Comparison of ENCODE assay signal across 2 cellular contexts in the genomic region with DNA sequence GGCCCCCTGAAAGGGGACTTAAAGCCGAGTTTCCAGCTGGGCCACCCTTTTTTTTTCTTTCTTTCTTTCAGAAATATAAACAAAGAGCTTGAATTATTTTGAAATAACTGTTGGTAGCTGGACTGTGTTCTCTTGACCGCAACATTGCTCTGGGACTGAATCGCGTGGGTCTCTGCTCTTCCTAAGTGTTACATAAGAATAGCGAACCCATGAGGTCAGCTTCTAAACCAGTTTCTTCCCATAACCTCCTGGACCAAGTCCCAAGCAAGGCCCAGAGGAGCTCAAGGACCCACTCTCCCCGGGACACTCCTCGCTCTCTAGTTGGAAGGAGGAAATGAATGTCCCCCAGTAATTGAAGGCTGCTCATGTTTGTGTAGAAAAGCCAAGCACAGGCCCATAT.
TF ChIP-seq lines count a peak whose summit lies in the region.

No MANE protein-coding gene starts in this region.

TF ChIP-seq in H1, 55 proteins besides CTCF, POLR2A, EP300 and RAD21:
- no peak for TF ChIP-seq CEBPB (IDR thresholded peaks at IDR 0.05; ENCODE audit: low read depth, low read length)
- no peak for TF ChIP-seq PHF8 (conservative IDR thresholded peaks at IDR 0.05; ENCODE audit: low read depth, low read length)
- TF ChIP-seq GTF2F1 (IDR thresholded peaks at IDR 0.05; ENCODE audit: borderline replicate concordance, low read depth, low read length) = no peak
- no peak for TF ChIP-seq POU5F1 (IDR thresholded peaks at IDR 0.05; ENCODE audit: low read depth, low read length)
- no peak for TF ChIP-seq BCL11A (IDR thresholded peaks at IDR 0.05; ENCODE audit: low read depth in 2 of 2, low read length in 2 of 2)
- TF ChIP-seq, protein P1, sequence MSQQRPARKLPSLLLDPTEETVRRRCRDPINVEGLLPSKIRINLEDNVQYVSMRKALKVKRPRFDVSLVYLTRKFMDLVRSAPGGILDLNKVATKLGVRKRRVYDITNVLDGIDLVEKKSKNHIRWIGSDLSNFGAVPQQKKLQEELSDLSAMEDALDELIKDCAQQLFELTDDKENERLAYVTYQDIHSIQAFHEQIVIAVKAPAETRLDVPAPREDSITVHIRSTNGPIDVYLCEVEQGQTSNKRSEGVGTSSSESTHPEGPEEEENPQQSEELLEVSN (IDR thresholded peaks at IDR 0.05) = no peak
- TF ChIP-seq, protein P2, sequence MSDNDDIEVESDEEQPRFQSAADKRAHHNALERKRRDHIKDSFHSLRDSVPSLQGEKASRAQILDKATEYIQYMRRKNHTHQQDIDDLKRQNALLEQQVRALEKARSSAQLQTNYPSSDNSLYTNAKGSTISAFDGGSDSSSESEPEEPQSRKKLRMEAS (IDR thresholded peaks at IDR 0.05) = no peak
- TF ChIP-seq, protein P3, sequence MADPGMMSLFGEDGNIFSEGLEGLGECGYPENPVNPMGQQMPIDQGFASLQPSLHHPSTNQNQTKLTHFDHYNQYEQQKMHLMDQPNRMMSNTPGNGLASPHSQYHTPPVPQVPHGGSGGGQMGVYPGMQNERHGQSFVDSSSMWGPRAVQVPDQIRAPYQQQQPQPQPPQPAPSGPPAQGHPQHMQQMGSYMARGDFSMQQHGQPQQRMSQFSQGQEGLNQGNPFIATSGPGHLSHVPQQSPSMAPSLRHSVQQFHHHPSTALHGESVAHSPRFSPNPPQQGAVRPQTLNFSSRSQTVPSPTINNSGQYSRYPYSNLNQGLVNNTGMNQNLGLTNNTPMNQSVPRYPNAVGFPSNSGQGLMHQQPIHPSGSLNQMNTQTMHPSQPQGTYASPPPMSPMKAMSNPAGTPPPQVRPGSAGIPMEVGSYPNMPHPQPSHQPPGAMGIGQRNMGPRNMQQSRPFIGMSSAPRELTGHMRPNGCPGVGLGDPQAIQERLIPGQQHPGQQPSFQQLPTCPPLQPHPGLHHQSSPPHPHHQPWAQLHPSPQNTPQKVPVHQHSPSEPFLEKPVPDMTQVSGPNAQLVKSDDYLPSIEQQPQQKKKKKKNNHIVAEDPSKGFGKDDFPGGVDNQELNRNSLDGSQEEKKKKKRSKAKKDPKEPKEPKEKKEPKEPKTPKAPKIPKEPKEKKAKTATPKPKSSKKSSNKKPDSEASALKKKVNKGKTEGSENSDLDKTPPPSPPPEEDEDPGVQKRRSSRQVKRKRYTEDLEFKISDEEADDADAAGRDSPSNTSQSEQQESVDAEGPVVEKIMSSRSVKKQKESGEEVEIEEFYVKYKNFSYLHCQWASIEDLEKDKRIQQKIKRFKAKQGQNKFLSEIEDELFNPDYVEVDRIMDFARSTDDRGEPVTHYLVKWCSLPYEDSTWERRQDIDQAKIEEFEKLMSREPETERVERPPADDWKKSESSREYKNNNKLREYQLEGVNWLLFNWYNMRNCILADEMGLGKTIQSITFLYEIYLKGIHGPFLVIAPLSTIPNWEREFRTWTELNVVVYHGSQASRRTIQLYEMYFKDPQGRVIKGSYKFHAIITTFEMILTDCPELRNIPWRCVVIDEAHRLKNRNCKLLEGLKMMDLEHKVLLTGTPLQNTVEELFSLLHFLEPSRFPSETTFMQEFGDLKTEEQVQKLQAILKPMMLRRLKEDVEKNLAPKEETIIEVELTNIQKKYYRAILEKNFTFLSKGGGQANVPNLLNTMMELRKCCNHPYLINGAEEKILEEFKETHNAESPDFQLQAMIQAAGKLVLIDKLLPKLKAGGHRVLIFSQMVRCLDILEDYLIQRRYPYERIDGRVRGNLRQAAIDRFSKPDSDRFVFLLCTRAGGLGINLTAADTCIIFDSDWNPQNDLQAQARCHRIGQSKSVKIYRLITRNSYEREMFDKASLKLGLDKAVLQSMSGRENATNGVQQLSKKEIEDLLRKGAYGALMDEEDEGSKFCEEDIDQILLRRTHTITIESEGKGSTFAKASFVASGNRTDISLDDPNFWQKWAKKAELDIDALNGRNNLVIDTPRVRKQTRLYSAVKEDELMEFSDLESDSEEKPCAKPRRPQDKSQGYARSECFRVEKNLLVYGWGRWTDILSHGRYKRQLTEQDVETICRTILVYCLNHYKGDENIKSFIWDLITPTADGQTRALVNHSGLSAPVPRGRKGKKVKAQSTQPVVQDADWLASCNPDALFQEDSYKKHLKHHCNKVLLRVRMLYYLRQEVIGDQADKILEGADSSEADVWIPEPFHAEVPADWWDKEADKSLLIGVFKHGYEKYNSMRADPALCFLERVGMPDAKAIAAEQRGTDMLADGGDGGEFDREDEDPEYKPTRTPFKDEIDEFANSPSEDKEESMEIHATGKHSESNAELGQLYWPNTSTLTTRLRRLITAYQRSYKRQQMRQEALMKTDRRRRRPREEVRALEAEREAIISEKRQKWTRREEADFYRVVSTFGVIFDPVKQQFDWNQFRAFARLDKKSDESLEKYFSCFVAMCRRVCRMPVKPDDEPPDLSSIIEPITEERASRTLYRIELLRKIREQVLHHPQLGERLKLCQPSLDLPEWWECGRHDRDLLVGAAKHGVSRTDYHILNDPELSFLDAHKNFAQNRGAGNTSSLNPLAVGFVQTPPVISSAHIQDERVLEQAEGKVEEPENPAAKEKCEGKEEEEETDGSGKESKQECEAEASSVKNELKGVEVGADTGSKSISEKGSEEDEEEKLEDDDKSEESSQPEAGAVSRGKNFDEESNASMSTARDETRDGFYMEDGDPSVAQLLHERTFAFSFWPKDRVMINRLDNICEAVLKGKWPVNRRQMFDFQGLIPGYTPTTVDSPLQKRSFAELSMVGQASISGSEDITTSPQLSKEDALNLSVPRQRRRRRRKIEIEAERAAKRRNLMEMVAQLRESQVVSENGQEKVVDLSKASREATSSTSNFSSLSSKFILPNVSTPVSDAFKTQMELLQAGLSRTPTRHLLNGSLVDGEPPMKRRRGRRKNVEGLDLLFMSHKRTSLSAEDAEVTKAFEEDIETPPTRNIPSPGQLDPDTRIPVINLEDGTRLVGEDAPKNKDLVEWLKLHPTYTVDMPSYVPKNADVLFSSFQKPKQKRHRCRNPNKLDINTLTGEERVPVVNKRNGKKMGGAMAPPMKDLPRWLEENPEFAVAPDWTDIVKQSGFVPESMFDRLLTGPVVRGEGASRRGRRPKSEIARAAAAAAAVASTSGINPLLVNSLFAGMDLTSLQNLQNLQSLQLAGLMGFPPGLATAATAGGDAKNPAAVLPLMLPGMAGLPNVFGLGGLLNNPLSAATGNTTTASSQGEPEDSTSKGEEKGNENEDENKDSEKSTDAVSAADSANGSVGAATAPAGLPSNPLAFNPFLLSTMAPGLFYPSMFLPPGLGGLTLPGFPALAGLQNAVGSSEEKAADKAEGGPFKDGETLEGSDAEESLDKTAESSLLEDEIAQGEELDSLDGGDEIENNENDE (IDR thresholded peaks at IDR 0.05; ENCODE audit: insufficient replicate concordance, low read length) = no peak
- no peak for TF ChIP-seq SUZ12 (IDR thresholded peaks at IDR 0.05; ENCODE audit: low read length)
- TF ChIP-seq TAF7 (optimal IDR thresholded peaks at IDR 0.05; ENCODE audit: borderline replicate concordance, low read depth, low read length) = no peak
- TF ChIP-seq CHD2 (IDR thresholded peaks at IDR 0.05; ENCODE audit: low read length) = no peak
- TF ChIP-seq CTBP2 (IDR thresholded peaks at IDR 0.05; ENCODE audit: borderline replicate concordance, insufficient read depth, insufficient read length, low read length) = no peak
- TF ChIP-seq NANOG (IDR thresholded peaks at IDR 0.05; ENCODE audit: insufficient read depth, low read depth, low read length, poor library complexity, severe bottlenecking) = no peak
- TF ChIP-seq TCF12 (IDR thresholded peaks at IDR 0.05; ENCODE audit: low read depth, low read length) = no peak
- TF ChIP-seq BACH1 (IDR thresholded peaks at IDR 0.05; ENCODE audit: low read length) = no peak

TF ChIP-seq in WTC11, 78 proteins besides CTCF, POLR2A, EP300 and RAD21 (continues in another document):
- TF ChIP-seq, protein P4, sequence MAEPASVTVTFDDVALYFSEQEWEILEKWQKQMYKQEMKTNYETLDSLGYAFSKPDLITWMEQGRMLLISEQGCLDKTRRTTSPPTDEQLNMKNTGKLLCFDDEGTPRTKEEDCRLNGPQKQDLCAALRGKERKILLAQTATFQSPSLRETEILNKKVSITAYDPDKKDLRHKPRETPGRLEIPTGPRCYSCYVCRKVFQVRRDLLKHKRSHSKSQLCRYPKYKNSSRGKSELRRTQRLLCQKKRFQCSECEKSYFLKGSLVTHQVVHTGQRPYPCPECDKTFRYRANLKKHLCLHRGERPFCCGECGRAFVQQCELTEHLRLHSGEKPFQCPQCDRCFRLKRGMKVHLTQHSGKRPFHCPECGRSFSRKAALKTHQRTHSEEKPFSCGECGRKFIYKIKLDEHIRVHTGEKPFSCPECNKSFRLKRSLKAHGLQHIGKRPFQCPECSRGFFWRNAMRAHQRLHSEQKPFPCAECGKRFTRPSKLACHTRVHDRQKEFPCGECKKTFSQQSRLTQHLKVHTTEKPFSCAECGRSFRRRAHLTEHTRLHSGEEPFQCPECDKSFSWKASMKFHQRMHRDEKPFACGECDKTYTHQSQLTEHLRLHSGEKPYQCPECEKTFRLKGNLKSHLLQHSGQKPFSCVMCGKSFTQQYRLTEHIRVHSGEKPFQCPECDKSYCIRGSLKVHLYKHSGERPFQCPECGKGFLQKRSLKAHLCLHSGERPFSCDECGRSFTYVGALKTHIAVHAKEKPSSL (CRISPR knock-in tag; conservative IDR thresholded peaks at IDR 0.05) = no peak
- TF ChIP-seq NFATC4 (CRISPR knock-in tag; IDR thresholded peaks at IDR 0.05) = no peak
- TF ChIP-seq, protein P5, sequence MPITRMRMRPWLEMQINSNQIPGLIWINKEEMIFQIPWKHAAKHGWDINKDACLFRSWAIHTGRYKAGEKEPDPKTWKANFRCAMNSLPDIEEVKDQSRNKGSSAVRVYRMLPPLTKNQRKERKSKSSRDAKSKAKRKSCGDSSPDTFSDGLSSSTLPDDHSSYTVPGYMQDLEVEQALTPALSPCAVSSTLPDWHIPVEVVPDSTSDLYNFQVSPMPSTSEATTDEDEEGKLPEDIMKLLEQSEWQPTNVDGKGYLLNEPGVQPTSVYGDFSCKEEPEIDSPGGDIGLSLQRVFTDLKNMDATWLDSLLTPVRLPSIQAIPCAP (CRISPR knock-in tag; IDR thresholded peaks at IDR 0.05) = no peak
- TF ChIP-seq ZNF263 (CRISPR knock-in tag; IDR thresholded peaks at IDR 0.05; ENCODE audit: low read depth) = no peak
- TF ChIP-seq NR3C1 (CRISPR knock-in tag; conservative IDR thresholded peaks at IDR 0.05; ENCODE audit: low read depth) = no peak
- no peak for TF ChIP-seq FOXK1 (CRISPR knock-in tag; IDR thresholded peaks at IDR 0.05)
- TF ChIP-seq, protein P6, sequence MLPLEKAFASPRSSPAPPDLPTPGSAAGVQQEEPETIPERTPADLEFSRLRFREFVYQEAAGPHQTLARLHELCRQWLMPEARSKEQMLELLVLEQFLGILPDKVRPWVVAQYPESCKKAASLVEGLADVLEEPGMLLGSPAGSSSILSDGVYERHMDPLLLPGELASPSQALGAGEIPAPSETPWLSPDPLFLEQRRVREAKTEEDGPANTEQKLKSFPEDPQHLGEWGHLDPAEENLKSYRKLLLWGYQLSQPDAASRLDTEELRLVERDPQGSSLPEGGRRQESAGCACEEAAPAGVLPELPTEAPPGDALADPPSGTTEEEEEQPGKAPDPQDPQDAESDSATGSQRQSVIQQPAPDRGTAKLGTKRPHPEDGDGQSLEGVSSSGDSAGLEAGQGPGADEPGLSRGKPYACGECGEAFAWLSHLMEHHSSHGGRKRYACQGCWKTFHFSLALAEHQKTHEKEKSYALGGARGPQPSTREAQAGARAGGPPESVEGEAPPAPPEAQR (CRISPR knock-in tag; IDR thresholded peaks at IDR 0.05) = no peak
- no peak for TF ChIP-seq ZNF423 (CRISPR knock-in tag; IDR thresholded peaks at IDR 0.05)
- TF ChIP-seq, protein P7, sequence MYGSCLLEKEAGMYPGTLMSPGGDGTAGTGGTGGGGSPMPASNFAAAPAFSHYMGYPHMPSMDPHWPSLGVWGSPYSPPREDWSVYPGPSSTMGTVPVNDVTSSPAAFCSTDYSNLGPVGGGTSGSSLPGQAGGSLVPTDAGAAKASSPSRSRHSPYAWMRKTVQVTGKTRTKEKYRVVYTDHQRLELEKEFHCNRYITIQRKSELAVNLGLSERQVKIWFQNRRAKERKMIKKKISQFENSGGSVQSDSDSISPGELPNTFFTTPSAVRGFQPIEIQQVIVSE (CRISPR knock-in tag; IDR thresholded peaks at IDR 0.05; ENCODE audit: borderline replicate concordance) = no peak
- TF ChIP-seq, protein P8, sequence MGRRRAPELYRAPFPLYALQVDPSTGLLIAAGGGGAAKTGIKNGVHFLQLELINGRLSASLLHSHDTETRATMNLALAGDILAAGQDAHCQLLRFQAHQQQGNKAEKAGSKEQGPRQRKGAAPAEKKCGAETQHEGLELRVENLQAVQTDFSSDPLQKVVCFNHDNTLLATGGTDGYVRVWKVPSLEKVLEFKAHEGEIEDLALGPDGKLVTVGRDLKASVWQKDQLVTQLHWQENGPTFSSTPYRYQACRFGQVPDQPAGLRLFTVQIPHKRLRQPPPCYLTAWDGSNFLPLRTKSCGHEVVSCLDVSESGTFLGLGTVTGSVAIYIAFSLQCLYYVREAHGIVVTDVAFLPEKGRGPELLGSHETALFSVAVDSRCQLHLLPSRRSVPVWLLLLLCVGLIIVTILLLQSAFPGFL (CRISPR knock-in tag; IDR thresholded peaks at IDR 0.05; ENCODE audit: borderline replicate concordance) = no peak
- TF ChIP-seq GTF2I (CRISPR knock-in tag; conservative IDR thresholded peaks at IDR 0.05) = no peak
- TF ChIP-seq, protein P9, sequence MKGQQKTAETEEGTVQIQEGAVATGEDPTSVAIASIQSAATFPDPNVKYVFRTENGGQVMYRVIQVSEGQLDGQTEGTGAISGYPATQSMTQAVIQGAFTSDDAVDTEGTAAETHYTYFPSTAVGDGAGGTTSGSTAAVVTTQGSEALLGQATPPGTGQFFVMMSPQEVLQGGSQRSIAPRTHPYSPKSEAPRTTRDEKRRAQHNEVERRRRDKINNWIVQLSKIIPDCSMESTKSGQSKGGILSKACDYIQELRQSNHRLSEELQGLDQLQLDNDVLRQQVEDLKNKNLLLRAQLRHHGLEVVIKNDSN (CRISPR knock-in tag; IDR thresholded peaks at IDR 0.05) = no peak
- TF ChIP-seq, protein P10, sequence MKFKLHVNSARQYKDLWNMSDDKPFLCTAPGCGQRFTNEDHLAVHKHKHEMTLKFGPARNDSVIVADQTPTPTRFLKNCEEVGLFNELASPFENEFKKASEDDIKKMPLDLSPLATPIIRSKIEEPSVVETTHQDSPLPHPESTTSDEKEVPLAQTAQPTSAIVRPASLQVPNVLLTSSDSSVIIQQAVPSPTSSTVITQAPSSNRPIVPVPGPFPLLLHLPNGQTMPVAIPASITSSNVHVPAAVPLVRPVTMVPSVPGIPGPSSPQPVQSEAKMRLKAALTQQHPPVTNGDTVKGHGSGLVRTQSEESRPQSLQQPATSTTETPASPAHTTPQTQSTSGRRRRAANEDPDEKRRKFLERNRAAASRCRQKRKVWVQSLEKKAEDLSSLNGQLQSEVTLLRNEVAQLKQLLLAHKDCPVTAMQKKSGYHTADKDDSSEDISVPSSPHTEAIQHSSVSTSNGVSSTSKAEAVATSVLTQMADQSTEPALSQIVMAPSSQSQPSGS (CRISPR knock-in tag; IDR thresholded peaks at IDR 0.05; ENCODE audit: borderline replicate concordance, low read depth) = no peak
- no peak for TF ChIP-seq TCF7 (CRISPR knock-in tag; IDR thresholded peaks at IDR 0.05; ENCODE audit: low read depth)
- no peak for TF ChIP-seq RORB (CRISPR knock-in tag; IDR thresholded peaks at IDR 0.05)
- TF ChIP-seq, protein P11, sequence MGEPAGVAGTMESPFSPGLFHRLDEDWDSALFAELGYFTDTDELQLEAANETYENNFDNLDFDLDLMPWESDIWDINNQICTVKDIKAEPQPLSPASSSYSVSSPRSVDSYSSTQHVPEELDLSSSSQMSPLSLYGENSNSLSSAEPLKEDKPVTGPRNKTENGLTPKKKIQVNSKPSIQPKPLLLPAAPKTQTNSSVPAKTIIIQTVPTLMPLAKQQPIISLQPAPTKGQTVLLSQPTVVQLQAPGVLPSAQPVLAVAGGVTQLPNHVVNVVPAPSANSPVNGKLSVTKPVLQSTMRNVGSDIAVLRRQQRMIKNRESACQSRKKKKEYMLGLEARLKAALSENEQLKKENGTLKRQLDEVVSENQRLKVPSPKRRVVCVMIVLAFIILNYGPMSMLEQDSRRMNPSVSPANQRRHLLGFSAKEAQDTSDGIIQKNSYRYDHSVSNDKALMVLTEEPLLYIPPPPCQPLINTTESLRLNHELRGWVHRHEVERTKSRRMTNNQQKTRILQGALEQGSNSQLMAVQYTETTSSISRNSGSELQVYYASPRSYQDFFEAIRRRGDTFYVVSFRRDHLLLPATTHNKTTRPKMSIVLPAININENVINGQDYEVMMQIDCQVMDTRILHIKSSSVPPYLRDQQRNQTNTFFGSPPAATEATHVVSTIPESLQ (CRISPR knock-in tag; IDR thresholded peaks at IDR 0.05) = no peak
- no peak for TF ChIP-seq OVOL2 (CRISPR knock-in tag; IDR thresholded peaks at IDR 0.05; ENCODE audit: borderline replicate concordance)
- TF ChIP-seq ZNF232 (CRISPR knock-in tag; IDR thresholded peaks at IDR 0.05) = no peak
- TF ChIP-seq JAZF1 (CRISPR knock-in tag; IDR thresholded peaks at IDR 0.05) = no peak
